8 cellular contexts compared by ENCODE assay signal in the genomic region with DNA sequence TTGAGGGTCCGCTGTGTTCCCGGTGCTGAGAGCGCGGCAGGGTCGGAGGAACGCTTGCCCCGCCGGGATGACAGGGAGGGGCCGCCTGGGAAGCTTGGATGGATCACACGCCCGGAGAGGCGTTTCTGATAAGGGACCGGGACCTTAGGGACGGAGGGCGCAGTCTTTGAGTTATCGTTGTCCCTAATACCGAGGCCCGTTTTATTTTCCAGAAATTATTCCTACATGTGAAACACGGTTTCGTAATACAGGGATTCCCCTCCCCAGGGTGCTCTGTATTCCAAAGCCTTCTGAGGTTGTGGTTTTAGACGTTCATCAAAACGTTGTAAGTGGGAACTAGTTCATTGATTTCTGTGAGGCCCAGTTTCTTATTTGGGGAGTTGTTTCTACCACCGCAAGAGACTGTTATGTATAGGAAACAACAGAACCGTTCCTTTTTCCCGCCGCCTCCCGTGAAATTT. TPM values are rescaled to one million over a fixed set of nuclear protein-coding genes. Genes with fewer than 3 reads are reported as not detected.
A peak's percentile ranks its signal among the peaks of the same experiment; 100 is the strongest.
DNase-seq lines count a peak whose midpoint lies in the region; ATAC-seq and TF ChIP-seq lines count a peak whose summit lies in the region.

No MANE protein-coding gene starts in this region.

- H3K4me3 Mint-ChIP-seq in activated CD4-positive, alpha-beta T cell treated with anti-CD3 and anti-CD28 coated beads for 36 hours = peak overlapping the region; percentile 92
- peak overlapping the region; percentile 92 for H3K4me3 Mint-ChIP-seq in activated naive CD8-positive, alpha-beta T cell treated with anti-CD3 and anti-CD28 coated beads, Interleukin-2, amount 50 U/mL, for 24 hours

- H3K27me3 Mint-ChIP-seq in activated CD4-positive, alpha-beta T cell treated with anti-CD3 and anti-CD28 coated beads for 36 hours = no peaks in the 10 kb centered on the region
- peaks cover 4% of the 10 kb centered on the region for H3K27me3 Mint-ChIP-seq in activated naive CD8-positive, alpha-beta T cell treated with anti-CD3 and anti-CD28 coated beads, Interleukin-2, amount 50 U/mL, for 24 hours

- H3K4me1 ChIP-seq in right atrium auricular region = peaks cover 0 to 12% of the 10 kb centered on the region in 2 donors

- POLR2A ChIA-PET in activated CD4-positive, alpha-beta T cell treated with anti-CD3 and anti-CD28 coated beads for 36 hours (lab: Charles Lee) = no interaction called here

- no peaks in the 10 kb centered on the region for H3K9me3 ChIP-seq in right atrium auricular region

- no peaks in the 10 kb centered on the region for H3K9me3 Mint-ChIP-seq in activated CD4-positive, alpha-beta T cell treated with anti-CD3 and anti-CD28 coated beads for 36 hours (ENCODE audit: low read depth)
- no peaks in the 10 kb centered on the region for H3K9me3 Mint-ChIP-seq in activated naive CD8-positive, alpha-beta T cell treated with anti-CD3 and anti-CD28 coated beads, Interleukin-2, amount 50 U/mL, for 24 hours

- H3K36me3 Mint-ChIP-seq in activated CD4-positive, alpha-beta T cell treated with anti-CD3 and anti-CD28 coated beads for 36 hours (ENCODE audit: low read depth) = peaks cover 41% of the 10 kb centered on the region
- peaks cover 42% of the 10 kb centered on the region for H3K36me3 Mint-ChIP-seq in activated naive CD8-positive, alpha-beta T cell treated with anti-CD3 and anti-CD28 coated beads, Interleukin-2, amount 50 U/mL, for 24 hours (ENCODE audit: low read depth)

- H3K27me3 ChIP-seq in right atrium auricular region = no peaks in the 10 kb centered on the region

- H3K4me1 Mint-ChIP-seq in activated CD4-positive, alpha-beta T cell treated with anti-CD3 and anti-CD28 coated beads for 36 hours = peaks cover 39% of the 10 kb centered on the region
- H3K4me1 Mint-ChIP-seq in activated naive CD8-positive, alpha-beta T cell treated with anti-CD3 and anti-CD28 coated beads, Interleukin-2, amount 50 U/mL, for 24 hours = peaks cover 47% of the 10 kb centered on the region

- TF ChIP-seq CTCF in right atrium auricular region (IDR thresholded peaks at IDR 0.05) (no peak), retinal pigment epithelial cell (conservative IDR thresholded peaks at IDR 0.05; ENCODE audit: low read depth, low read length) (no peak)

- H3K36me3 ChIP-seq in right atrium auricular region = peaks cover 21% of the 10 kb centered on the region

- intact Hi-C loops in activated CD4-positive, alpha-beta T cell treated with anti-CD3 and anti-CD28 coated beads for 36 hours (cut with DNase I, micrococcal nuclease) = loop anchor here (1.0 to 5.0 kb wide), 11 partner anchors 94 to 940 kb away; partner anchors contain the start of genes ANKRD27 (in 2 of the 2), RGS9BP (in 2 of the 2), CEBPG (in 1 of the 2) and DPY19L3 (in 1 of the 2)

- ATAC-seq in activated CD4-positive, alpha-beta T cell treated with anti-CD3 and anti-CD28 coated beads for 36 hours = no peak
- no peak for ATAC-seq in activated naive CD8-positive, alpha-beta T cell treated with anti-CD3 and anti-CD28 coated beads, Interleukin-2, amount 50 U/mL, for 24 hours
- ATAC-seq in GM19467 (IDR thresholded peaks at IDR 0.05; ENCODE audit: unreplicated experiment) = no peak

- H3K27ac Mint-ChIP-seq in activated CD4-positive, alpha-beta T cell treated with anti-CD3 and anti-CD28 coated beads for 36 hours = peak overlapping the region; percentile 86
- H3K27ac Mint-ChIP-seq in activated naive CD8-positive, alpha-beta T cell treated with anti-CD3 and anti-CD28 coated beads, Interleukin-2, amount 50 U/mL, for 24 hours = peak overlapping the region; percentile 87

- no peak for DNase-seq in activated CD4-positive, alpha-beta T cell treated with anti-CD3 and anti-CD28 coated beads for 36 hours
- no peak for DNase-seq in activated CD4-positive, alpha-beta T cell treated with anti-CD3 and anti-CD28 coated beads, Interleukin-2, amount 50 U/mL, for 4 hours
- DNase-seq in LHCN-M2 (ENCODE audit: low read depth) = peak; percentile 25
- no peak for DNase-seq in activated naive CD8-positive, alpha-beta T cell treated with anti-CD3 and anti-CD28 coated beads, Interleukin-2, amount 50 U/mL, for 24 hours
- DNase-seq in right atrium auricular region (ENCODE audit: low spot score) = no peak
- no peak for DNase-seq in retinal pigment epithelial cell (ENCODE audit: low read depth)
- no peak for DNase-seq in GDM1 (lab: John Stamatoyannopoulos, UW)

- H3K27ac ChIP-seq in right atrium auricular region = peak overlapping the region; percentile 91 to 94

- CTCF ChIA-PET in activated CD4-positive, alpha-beta T cell treated with anti-CD3 and anti-CD28 coated beads for 36 hours (lab: Charles Lee) = no interaction called here

- peak overlapping the region; percentile 94 to 95 for H3K4me3 ChIP-seq in right atrium auricular region
- H3K4me3 ChIP-seq in retinal pigment epithelial cell (ENCODE audit: low read length) = peak overlapping the region; percentile 85

RNA-seq across cellular contexts. Expression of gene PDCD5, which starts 0.7 kb away (rescaled TPM):
- total RNA-seq in activated CD4-positive, alpha-beta T cell treated with anti-CD3 and anti-CD28 coated beads for 36 hours = 100 to 1,000 TPM; 268 to 272 TPM
- 150 and 180 TPM in 2 replicates for total RNA-seq in LHCN-M2 (2014; rRNA removed)
- 129 TPM for polyA plus RNA-seq in LHCN-M2 (2012)
- total RNA-seq in right atrium auricular region = 100 to 1,000 TPM; 144 to 191 TPM
